In the genomic region with DNA sequence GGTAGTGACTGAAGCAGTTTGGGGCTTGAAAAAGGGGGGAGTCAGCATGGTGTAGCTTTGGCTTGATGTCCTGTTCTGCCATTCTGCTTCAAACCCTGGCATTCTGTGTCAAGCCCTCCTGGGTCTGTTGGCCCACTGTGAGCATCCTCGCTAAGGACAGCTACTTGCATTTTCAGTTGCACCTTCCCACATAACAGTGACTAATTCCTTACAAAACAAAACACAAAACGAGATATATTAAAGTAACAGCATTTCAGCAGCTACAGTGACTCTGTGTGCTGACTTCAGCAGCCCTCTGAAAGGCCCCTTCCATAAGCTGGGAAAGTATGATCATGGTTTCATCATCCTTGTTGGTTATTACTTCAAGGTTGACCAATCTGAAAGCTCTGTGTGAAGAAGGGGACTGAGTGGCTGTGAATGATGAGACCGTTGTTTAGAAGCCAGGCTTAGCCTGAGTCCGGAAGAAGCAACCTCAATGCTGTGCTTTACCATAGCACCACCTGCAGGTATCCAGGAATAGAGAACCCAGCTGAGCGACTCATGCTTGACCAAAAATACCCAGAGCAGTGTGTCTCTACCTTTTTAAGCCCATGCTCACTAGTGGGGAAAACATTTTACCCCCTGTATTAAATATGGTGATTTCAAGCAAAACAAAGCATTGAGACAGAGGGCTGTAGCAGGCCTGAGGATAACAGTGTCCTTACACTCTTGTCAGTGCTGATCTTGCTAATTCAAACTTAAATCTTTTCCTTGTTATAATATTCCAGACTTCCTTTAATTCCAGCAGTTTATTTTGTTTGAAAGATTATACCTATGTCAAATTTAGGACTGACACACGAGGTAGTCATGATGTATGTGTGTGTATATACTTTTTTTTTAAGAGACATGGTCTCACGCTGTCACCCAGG, we compare ENCODE assay signal across 9 cellular contexts. TPM values are rescaled to one million over a fixed set of nuclear protein-coding genes. Genes with fewer than 3 reads are reported as not detected.
A peak's percentile ranks its signal among the peaks of the same experiment; 100 is the strongest.
DNase-seq lines count a peak whose midpoint lies in the region; ATAC-seq, FAIRE-seq and TF ChIP-seq lines count a peak whose summit lies in the region.
"Had no signal": no experiment of that assay in that cellular context is flagged by ENCODE, and none has a peak within 500 bp of the region (broad histone marks: within the 10 kb centered on the region; RNA-seq: fewer than 3 reads in every experiment).

No MANE protein-coding gene starts in this region.

- H3K4me3 Mint-ChIP-seq in stimulated activated memory B cell treated with anti-CD40 and anti-IgM and Interleukin-4, amounts not matched to agents 10 μg/mL and 1 μg/mL and 100 μg/mL, for 72 hours: no peak overlapping the region

- H3K4me1 ChIP-seq in kidney (ENCODE audit: control insufficient read depth in 1 of 2, insufficient read depth in 1 of 2, low read depth in 1 of 2, low read length in 2 of 2): peaks cover 0 to 3% of the 10 kb centered on the region in 2 donors

- no peaks in the 10 kb centered on the region for H3K9me3 Mint-ChIP-seq in stimulated activated memory B cell treated with anti-CD40 and anti-IgM and Interleukin-4, amounts not matched to agents 10 μg/mL and 1 μg/mL and 100 μg/mL, for 72 hours

- no peak overlapping the region for H3K9ac ChIP-seq in kidney (ENCODE audit: low read length in 2 of 2)

- no peaks in the 10 kb centered on the region for H3K27me3 ChIP-seq in bronchial epithelial cell (ENCODE audit: control insufficient read depth, insufficient read depth, low read length)

- H3K9me3 ChIP-seq in kidney (ENCODE audit: control insufficient read depth in 1 of 2, low read length in 2 of 2): no peaks in the 10 kb centered on the region

- H3K4me3 ChIP-seq in bronchial epithelial cell (ENCODE audit: low read depth, low read length): no peak overlapping the region
- no peak overlapping the region for H3K4me3 ChIP-seq in kidney (ENCODE audit: low read length in 2 of 2)

- no peaks in the 10 kb centered on the region for H3K27me3 Mint-ChIP-seq in stimulated activated memory B cell treated with anti-CD40 and anti-IgM and Interleukin-4, amounts not matched to agents 10 μg/mL and 1 μg/mL and 100 μg/mL, for 72 hours

- no peak for FAIRE-seq in bronchial epithelial cell (lab: Jason Lieb, UNC)
- FAIRE-seq in kidney (lab: Jason Lieb, UNC): no peak
- FAIRE-seq: G401.6 had no signal

- peak overlapping the region; percentile 70 for H3K27ac Mint-ChIP-seq in stimulated activated memory B cell treated with anti-CD40 and anti-IgM and Interleukin-4, amounts not matched to agents 10 μg/mL and 1 μg/mL and 100 μg/mL, for 72 hours

- H3K27ac ChIP-seq in kidney (ENCODE audit: low read depth in 2 of 2, low read length in 2 of 2): no peak overlapping the region

- H3K4me1 Mint-ChIP-seq in stimulated activated memory B cell treated with anti-CD40 and anti-IgM and Interleukin-4, amounts not matched to agents 10 μg/mL and 1 μg/mL and 100 μg/mL, for 72 hours: peaks cover 29% of the 10 kb centered on the region

- intact Hi-C loops in kidney (cut with DNase I): no loop called here

- TF ChIP-seq CTCF in bronchial epithelial cell (IDR thresholded peaks at IDR 0.05; ENCODE audit: insufficient read depth, low read length, severe bottlenecking): peak; percentile 81
- peak; percentile 48 for TF ChIP-seq CTCF in kidney (IDR thresholded peaks at IDR 0.05; ENCODE audit: borderline replicate concordance, extremely low read depth, insufficient read depth)

- ATAC-seq in GM21367 (IDR thresholded peaks at IDR 0.05; ENCODE audit: unreplicated experiment): peak; percentile 85
- ATAC-seq in HG03521 (IDR thresholded peaks at IDR 0.05; ENCODE audit: unreplicated experiment): peak; percentile 79
- ATAC-seq in stimulated activated memory B cell treated with anti-CD40 and anti-IgM and Interleukin-4, amounts not matched to agents 10 μg/mL and 1 μg/mL and 100 μg/mL, for 72 hours: peak; percentile 95

- peak; percentile 1 for DNase-seq in NCI-H1694 treated with DMSO at 0.1 percent for 48 hours (lab: John Stamatoyannopoulos, UW)
- no peak for DNase-seq in NCI-H1694 (lab: John Stamatoyannopoulos, UW)
- DNase-seq in SIG-M5 treated with dmso at 0.1 percent for 504 hours (lab: John Stamatoyannopoulos, UW; ENCODE audit: unreplicated experiment): peak; percentile 86
- DNase-seq in bronchial epithelial cell (ENCODE audit: low read depth): peak; percentile 70
- DNase-seq in kidney: no peak

- no peaks in the 10 kb centered on the region for H3K36me3 ChIP-seq in bronchial epithelial cell (ENCODE audit: control insufficient read depth, insufficient read depth, low read length)
- H3K36me3 ChIP-seq in kidney (ENCODE audit: control insufficient read depth in 1 of 2, insufficient read depth in 2 of 2, low read length in 2 of 2): no peaks in the 10 kb centered on the region

- peaks cover 60% of the 10 kb centered on the region for H3K36me3 Mint-ChIP-seq in stimulated activated memory B cell treated with anti-CD40 and anti-IgM and Interleukin-4, amounts not matched to agents 10 μg/mL and 1 μg/mL and 100 μg/mL, for 72 hours

RNA-seq across cellular contexts. Expression of a gene that starts 42.6 kb away (rescaled TPM):
- not detected in 2 replicates for total RNA-seq in bronchial epithelial cell
- total RNA-seq in kidney: 2.5 TPM
- polyA plus RNA-seq in kidney (ENCODE audit: insufficient read depth, low read depth, low replicate concordance): 0.80 TPM

Comparison
In these comparisons a context has a peak if more than half of its experiments do, and no peak if none do; other contexts are left out.
1. DNase-seq: peak in NCI-H1694 treated with DMSO at 0.1 percent for 48 hours (single experiment), SIG-M5 treated with dmso at 0.1 percent for 504 hours (single experiment) and bronchial epithelial cell (single experiment); none in NCI-H1694 (single experiment) and kidney (single experiment).
2. Peak in every context shown above with its lines, with median percentiles within 50 percentile points of each other: ATAC-seq.